ENCODE assay signal across 25 cellular contexts in genomic region chr5:38768411-38769211, GRCh38.
"Had no signal": no experiment of that assay in that cellular context is flagged by ENCODE, and none has a peak within 500 bp of the region (broad histone marks: within the 10 kb centered on the region; RNA-seq: fewer than 3 reads in every experiment).

No MANE protein-coding gene starts in this region.

- ATAC-seq: activated CD4-positive, CD25-positive, alpha-beta regulatory T cell treated with anti-CD3 and anti-CD28 coated beads, Interleukin-2, amount 50 U/mL, for 24 hours; activated T-cell treated with anti-CD3 and anti-CD28 coated beads, Interleukin-2, amount 50 U/mL, for 72 hours; left lung; natural killer cell treated with Interleukin-12 subunit alpha and Interleukin-12 subunit beta and Interleukin-15 and Interleukin-18, amount 100 ng/mL, for 72 hours; pancreas; stimulated activated naive B cell treated with anti-CD40 and anti-IgM and Interleukin-4, amounts not matched to agents 10 μg/mL and 1 μg/mL and 100 μg/mL, for 72 hours; T-helper 17 cell had no signal

- H3K9me3 ChIP-seq: neutrophil, pancreas, sigmoid colon, transverse colon, uterus had no signal

- H3K36me3 ChIP-seq: left lung, neutrophil, pancreas, sigmoid colon, transverse colon, uterus had no signal

- H3K4me1 ChIP-seq: left lung, pancreas, transverse colon, uterus had no signal

- H3K4me3 ChIP-seq: left lung, pancreas, sigmoid colon, smooth muscle cell, transverse colon, uterus had no signal

- DNase-seq: activated CD4-positive, alpha-beta memory T cell treated with anti-CD3 and anti-CD28 coated beads, Interleukin-2, amount 10 ng/mL, durations not matched to agents 7 days and 5 days; activated CD4-positive, alpha-beta T cell treated with anti-CD3 and anti-CD28 coated beads, Interleukin-2, amount 10 ng/mL, durations not matched to agents 24 days and 14 days; activated effector memory CD4-positive, alpha-beta T cell treated with Interleukin-2 at 50 U/mL for 16 hours; activated naive CD4-positive, alpha-beta T cell treated with anti-CD3 and anti-CD28 coated beads for 36 hours; activated naive CD8-positive, alpha-beta T cell treated with anti-CD3 and anti-CD28 coated beads, Interleukin-2, amount 10 ng/mL, durations not matched to agents 7 days and 5 days; activated T-cell treated with anti-CD3 and anti-CD28 coated beads, Interleukin-2, amount 50 U/mL, for 72 hours; amniotic stem cell; cortex of kidney; endodermal cell; immature natural killer cell; left lung; pancreas; sigmoid colon; stimulated activated CD4-positive, alpha-beta T cell treated with anti-CD3 and anti-CD28 coated beads, Interleukin-2, amount 100 ng/mL, for 48 hours; stimulated activated CD8-positive, alpha-beta memory T cell treated with anti-CD3 and anti-CD28 coated beads, Interleukin-4, amount 100 ng/mL, for 48 hours; stimulated activated naive B cell treated with anti-CD40 and anti-IgM and Interleukin-4, amounts not matched to agents 10 μg/mL and 1 μg/mL and 100 μg/mL, for 72 hours; T-helper 17 cell; transverse colon; uterus had no signal

- H3K4me2 ChIP-seq: smooth muscle cell had no signal

- H3K27ac Mint-ChIP-seq: activated CD4-positive, alpha-beta memory T cell treated with anti-CD3 and anti-CD28 coated beads, Interleukin-2, amount 10 ng/mL, durations not matched to agents 7 days and 5 days; activated CD4-positive, alpha-beta T cell treated with anti-CD3 and anti-CD28 coated beads, Interleukin-2, amount 10 ng/mL, durations not matched to agents 24 days and 14 days; activated naive CD4-positive, alpha-beta T cell treated with anti-CD3 and anti-CD28 coated beads for 36 hours; activated naive CD8-positive, alpha-beta T cell treated with anti-CD3 and anti-CD28 coated beads, Interleukin-2, amount 10 ng/mL, durations not matched to agents 7 days and 5 days; activated T-cell treated with anti-CD3 and anti-CD28 coated beads, Interleukin-2, amount 50 U/mL, for 72 hours; endodermal cell; immature natural killer cell; natural killer cell treated with Interleukin-12 subunit alpha and Interleukin-12 subunit beta and Interleukin-15 and Interleukin-18, amount 100 ng/mL, for 72 hours; stimulated activated naive B cell treated with anti-CD40 and anti-IgM and Interleukin-4, amounts not matched to agents 10 μg/mL and 1 μg/mL and 100 μg/mL, for 72 hours; T-helper 17 cell had no signal

- H3K4me1 Mint-ChIP-seq: activated CD4-positive, alpha-beta memory T cell treated with anti-CD3 and anti-CD28 coated beads, Interleukin-2, amount 10 ng/mL, durations not matched to agents 7 days and 5 days; activated CD4-positive, alpha-beta T cell treated with anti-CD3 and anti-CD28 coated beads, Interleukin-2, amount 10 ng/mL, durations not matched to agents 24 days and 14 days; activated naive CD8-positive, alpha-beta T cell treated with anti-CD3 and anti-CD28 coated beads, Interleukin-2, amount 10 ng/mL, durations not matched to agents 7 days and 5 days; endodermal cell; immature natural killer cell; stimulated activated naive B cell treated with anti-CD40 and anti-IgM and Interleukin-4, amounts not matched to agents 10 μg/mL and 1 μg/mL and 100 μg/mL, for 72 hours; T-helper 17 cell had no signal

- FAIRE-seq: pancreas had no signal

- H3K9me3 Mint-ChIP-seq: activated CD4-positive, alpha-beta memory T cell treated with anti-CD3 and anti-CD28 coated beads, Interleukin-2, amount 10 ng/mL, durations not matched to agents 7 days and 5 days; activated CD4-positive, alpha-beta T cell treated with anti-CD3 and anti-CD28 coated beads, Interleukin-2, amount 10 ng/mL, durations not matched to agents 24 days and 14 days; activated naive CD4-positive, alpha-beta T cell treated with anti-CD3 and anti-CD28 coated beads for 36 hours had no signal

- H3K36me3 Mint-ChIP-seq: activated naive CD8-positive, alpha-beta T cell treated with anti-CD3 and anti-CD28 coated beads, Interleukin-2, amount 10 ng/mL, durations not matched to agents 7 days and 5 days had no signal

- H3K27ac ChIP-seq: epithelial cell of prostate, left lung, neutrophil, pancreas, sigmoid colon, transverse colon, uterus, VCaP had no signal

- H3K27me3 ChIP-seq: left lung, neutrophil, pancreas, sigmoid colon, transverse colon, uterus had no signal

- H3K4me3 Mint-ChIP-seq: activated CD4-positive, alpha-beta memory T cell treated with anti-CD3 and anti-CD28 coated beads, Interleukin-2, amount 10 ng/mL, durations not matched to agents 7 days and 5 days; activated CD4-positive, alpha-beta T cell treated with anti-CD3 and anti-CD28 coated beads, Interleukin-2, amount 10 ng/mL, durations not matched to agents 24 days and 14 days; activated naive CD4-positive, alpha-beta T cell treated with anti-CD3 and anti-CD28 coated beads for 36 hours; activated naive CD8-positive, alpha-beta T cell treated with anti-CD3 and anti-CD28 coated beads, Interleukin-2, amount 10 ng/mL, durations not matched to agents 7 days and 5 days; activated T-cell treated with anti-CD3 and anti-CD28 coated beads, Interleukin-2, amount 50 U/mL, for 72 hours; endodermal cell; immature natural killer cell; natural killer cell treated with Interleukin-12 subunit alpha and Interleukin-12 subunit beta and Interleukin-15 and Interleukin-18, amount 100 ng/mL, for 72 hours; stimulated activated naive B cell treated with anti-CD40 and anti-IgM and Interleukin-4, amounts not matched to agents 10 μg/mL and 1 μg/mL and 100 μg/mL, for 72 hours; T-helper 17 cell had no signal
